ENCODE assay signal across 1 cellular context in the genomic region with DNA sequence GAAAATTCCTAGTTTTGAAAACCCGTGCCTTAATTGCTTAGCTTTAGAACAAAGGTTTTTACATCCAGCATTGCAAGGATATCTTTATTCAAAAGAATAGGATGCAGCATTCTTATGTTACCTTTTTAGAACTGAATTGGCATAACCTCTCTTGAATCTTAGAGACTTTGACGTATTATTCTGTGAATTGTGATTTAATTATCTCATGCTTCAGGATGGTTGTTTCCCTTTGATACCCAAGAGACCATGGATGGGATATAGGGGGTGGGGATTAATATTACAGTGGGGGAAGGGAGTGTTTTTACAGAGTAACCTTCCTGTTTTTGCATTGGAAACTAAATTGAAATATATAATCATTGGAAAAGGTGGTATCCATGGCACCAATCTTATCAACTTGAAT.
TF ChIP-seq lines count a peak whose summit lies in the region.

No MANE protein-coding gene starts in this region.

TF ChIP-seq in GM23338, 12 proteins besides CTCF, POLR2A, EP300 and RAD21 (continued from another document):
- TF ChIP-seq, protein P1, sequence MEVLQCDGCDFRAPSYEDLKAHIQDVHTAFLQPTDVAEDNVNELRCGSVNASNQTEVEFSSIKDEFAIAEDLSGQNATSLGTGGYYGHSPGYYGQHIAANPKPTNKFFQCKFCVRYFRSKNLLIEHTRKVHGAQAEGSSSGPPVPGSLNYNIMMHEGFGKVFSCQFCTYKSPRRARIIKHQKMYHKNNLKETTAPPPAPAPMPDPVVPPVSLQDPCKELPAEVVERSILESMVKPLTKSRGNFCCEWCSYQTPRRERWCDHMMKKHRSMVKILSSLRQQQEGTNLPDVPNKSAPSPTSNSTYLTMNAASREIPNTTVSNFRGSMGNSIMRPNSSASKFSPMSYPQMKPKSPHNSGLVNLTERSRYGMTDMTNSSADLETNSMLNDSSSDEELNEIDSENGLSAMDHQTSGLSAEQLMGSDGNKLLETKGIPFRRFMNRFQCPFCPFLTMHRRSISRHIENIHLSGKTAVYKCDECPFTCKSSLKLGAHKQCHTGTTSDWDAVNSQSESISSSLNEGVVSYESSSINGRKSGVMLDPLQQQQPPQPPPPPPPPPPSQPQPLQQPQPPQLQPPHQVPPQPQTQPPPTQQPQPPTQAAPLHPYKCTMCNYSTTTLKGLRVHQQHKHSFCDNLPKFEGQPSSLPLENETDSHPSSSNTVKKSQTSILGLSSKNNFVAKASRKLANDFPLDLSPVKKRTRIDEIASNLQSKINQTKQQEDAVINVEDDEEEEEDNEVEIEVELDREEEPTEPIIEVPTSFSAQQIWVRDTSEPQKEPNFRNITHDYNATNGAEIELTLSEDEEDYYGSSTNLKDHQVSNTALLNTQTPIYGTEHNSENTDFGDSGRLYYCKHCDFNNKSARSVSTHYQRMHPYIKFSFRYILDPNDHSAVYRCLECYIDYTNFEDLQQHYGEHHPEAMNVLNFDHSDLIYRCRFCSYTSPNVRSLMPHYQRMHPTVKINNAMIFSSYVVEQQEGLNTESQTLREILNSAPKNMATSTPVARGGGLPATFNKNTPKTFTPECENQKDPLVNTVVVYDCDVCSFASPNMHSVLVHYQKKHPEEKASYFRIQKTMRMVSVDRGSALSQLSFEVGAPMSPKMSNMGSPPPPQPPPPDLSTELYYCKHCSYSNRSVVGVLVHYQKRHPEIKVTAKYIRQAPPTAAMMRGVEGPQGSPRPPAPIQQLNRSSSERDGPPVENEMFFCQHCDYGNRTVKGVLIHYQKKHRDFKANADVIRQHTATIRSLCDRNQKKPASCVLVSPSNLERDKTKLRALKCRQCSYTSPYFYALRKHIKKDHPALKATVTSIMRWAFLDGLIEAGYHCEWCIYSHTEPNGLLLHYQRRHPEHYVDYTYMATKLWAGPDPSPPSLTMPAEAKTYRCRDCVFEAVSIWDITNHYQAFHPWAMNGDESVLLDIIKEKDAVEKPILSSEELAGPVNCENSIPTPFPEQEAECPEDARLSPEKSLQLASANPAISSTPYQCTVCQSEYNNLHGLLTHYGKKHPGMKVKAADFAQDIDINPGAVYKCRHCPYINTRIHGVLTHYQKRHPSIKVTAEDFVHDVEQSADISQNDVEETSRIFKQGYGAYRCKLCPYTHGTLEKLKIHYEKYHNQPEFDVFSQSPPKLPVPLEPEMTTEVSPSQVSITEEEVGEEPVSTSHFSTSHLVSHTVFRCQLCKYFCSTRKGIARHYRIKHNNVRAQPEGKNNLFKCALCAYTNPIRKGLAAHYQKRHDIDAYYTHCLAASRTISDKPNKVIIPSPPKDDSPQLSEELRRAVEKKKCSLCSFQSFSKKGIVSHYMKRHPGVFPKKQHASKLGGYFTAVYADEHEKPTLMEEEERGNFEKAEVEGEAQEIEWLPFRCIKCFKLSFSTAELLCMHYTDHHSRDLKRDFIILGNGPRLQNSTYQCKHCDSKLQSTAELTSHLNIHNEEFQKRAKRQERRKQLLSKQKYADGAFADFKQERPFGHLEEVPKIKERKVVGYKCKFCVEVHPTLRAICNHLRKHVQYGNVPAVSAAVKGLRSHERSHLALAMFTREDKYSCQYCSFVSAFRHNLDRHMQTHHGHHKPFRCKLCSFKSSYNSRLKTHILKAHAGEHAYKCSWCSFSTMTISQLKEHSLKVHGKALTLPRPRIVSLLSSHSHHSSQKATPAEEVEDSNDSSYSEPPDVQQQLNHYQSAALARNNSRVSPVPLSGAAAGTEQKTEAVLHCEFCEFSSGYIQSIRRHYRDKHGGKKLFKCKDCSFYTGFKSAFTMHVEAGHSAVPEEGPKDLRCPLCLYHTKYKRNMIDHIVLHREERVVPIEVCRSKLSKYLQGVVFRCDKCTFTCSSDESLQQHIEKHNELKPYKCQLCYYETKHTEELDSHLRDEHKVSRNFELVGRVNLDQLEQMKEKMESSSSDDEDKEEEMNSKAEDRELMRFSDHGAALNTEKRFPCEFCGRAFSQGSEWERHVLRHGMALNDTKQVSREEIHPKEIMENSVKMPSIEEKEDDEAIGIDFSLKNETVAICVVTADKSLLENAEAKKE (CRISPR knock-in tag; IDR thresholded peaks at IDR 0.05), result no peak
- TF ChIP-seq, protein P2, sequence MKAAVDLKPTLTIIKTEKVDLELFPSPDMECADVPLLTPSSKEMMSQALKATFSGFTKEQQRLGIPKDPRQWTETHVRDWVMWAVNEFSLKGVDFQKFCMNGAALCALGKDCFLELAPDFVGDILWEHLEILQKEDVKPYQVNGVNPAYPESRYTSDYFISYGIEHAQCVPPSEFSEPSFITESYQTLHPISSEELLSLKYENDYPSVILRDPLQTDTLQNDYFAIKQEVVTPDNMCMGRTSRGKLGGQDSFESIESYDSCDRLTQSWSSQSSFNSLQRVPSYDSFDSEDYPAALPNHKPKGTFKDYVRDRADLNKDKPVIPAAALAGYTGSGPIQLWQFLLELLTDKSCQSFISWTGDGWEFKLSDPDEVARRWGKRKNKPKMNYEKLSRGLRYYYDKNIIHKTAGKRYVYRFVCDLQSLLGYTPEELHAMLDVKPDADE (IDR thresholded peaks at IDR 0.05), result no peak
